14 cellular contexts compared by ENCODE assay signal in genomic region chr22:44096736-44097135, GRCh38.
DNase-seq lines count a peak whose midpoint lies in the region; ATAC-seq and TF ChIP-seq lines count a peak whose summit lies in the region.
"Had no signal": no experiment of that assay in that cellular context is flagged by ENCODE, and none has a peak within 500 bp of the region (broad histone marks: within the 10 kb centered on the region; RNA-seq: fewer than 3 reads in every experiment).

No MANE protein-coding gene starts in this region.

- H3K4me2 ChIP-seq in mesenchymal stem cell (ENCODE audit: low read length, poor library complexity, severe bottlenecking): no peak overlapping the region
- H3K4me2 ChIP-seq: BLaER1 treated with 17β-estradiol and CSF1 and Interleukin-3, amounts not matched to agents 10 nM and 100 nM had no signal

- no peaks in the 10 kb centered on the region for H3K9me3 ChIP-seq in heart left ventricle
- no peaks in the 10 kb centered on the region for H3K9me3 ChIP-seq in mesenchymal stem cell (ENCODE audit: control insufficient read depth, low read length)
- no peaks in the 10 kb centered on the region for H3K9me3 ChIP-seq in sigmoid colon
- H3K9me3 ChIP-seq: HAP-1 had no signal

- no peak for TF ChIP-seq EP300 in sigmoid colon (IDR thresholded peaks at IDR 0.05)

- H3K4me1 Mint-ChIP-seq in chondrocyte (ENCODE audit: low read depth): no peaks in the 10 kb centered on the region
- H3K4me1 Mint-ChIP-seq: B cell had no signal

- H3K27me3 ChIP-seq in heart left ventricle: no peaks in the 10 kb centered on the region
- H3K27me3 ChIP-seq in mesenchymal stem cell (ENCODE audit: control insufficient read depth in 1 of 2, insufficient read depth in 1 of 2, low read length in 2 of 2): no peaks in the 10 kb centered on the region
- no peaks in the 10 kb centered on the region for H3K27me3 ChIP-seq in sigmoid colon
- H3K27me3 ChIP-seq: BLaER1 treated with 17β-estradiol and CSF1 and Interleukin-3, amounts not matched to agents 10 nM and 100 nM had no signal

- TF ChIP-seq POLR2A in heart left ventricle (IDR thresholded peaks at IDR 0.05): no peak
- TF ChIP-seq POLR2A in sigmoid colon (IDR thresholded peaks at IDR 0.05): no peak

- no peak for TF ChIP-seq CTCF in heart left ventricle (IDR thresholded peaks at IDR 0.05)
- no peak for TF ChIP-seq CTCF in chondrocyte (IDR thresholded peaks at IDR 0.05)
- TF ChIP-seq CTCF in sigmoid colon (IDR thresholded peaks at IDR 0.05): no peak

- H3K18ac ChIP-seq in mesenchymal stem cell (ENCODE audit: low read depth in 1 of 2, low read length in 2 of 2): no peak overlapping the region

- WGBS in heart left ventricle, 4 donors: 89 to 98% (median 96%) methylated on average over 5 to 11 of the region's 11 CpGs
- 95% methylated on average over 11 of the region's 11 CpGs for WGBS in mesenchymal stem cell
- 78 to 85% methylated on average over 11 of the region's 11 CpGs for WGBS in sigmoid colon, 2 donors

- no peak overlapping the region for H3K27ac Mint-ChIP-seq in chondrocyte (ENCODE audit: unreplicated experiment)
- H3K27ac Mint-ChIP-seq: B cell; CD8-positive, alpha-beta T cell had no signal

- H3K36me3 Mint-ChIP-seq in chondrocyte (ENCODE audit: low read depth): peaks cover 8% of the 10 kb centered on the region
- H3K36me3 Mint-ChIP-seq: CD8-positive, alpha-beta T cell had no signal

- peaks cover 0 to 67% (median 48%) of the 10 kb centered on the region in 9 donors for H3K36me3 ChIP-seq in heart left ventricle
- H3K36me3 ChIP-seq in mesenchymal stem cell (ENCODE audit: control insufficient read depth in 1 of 2, insufficient read depth in 2 of 2, low read depth in 1 of 2, low read length in 2 of 2): peaks cover 3 to 28% of the 10 kb centered on the region in 2 experiments
- peaks cover 0 to 29% (median 7%) of the 10 kb centered on the region in 4 donors for H3K36me3 ChIP-seq in sigmoid colon

- intact Hi-C loops in heart left ventricle (cut with DNase I): no loop called here
- intact Hi-C loops in cardiac septum (cut with DNase I): no loop called here
- intact Hi-C loops in sigmoid colon (cut with DNase I): no loop called here

- H3K4ac ChIP-seq in mesenchymal stem cell (ENCODE audit: low read depth in 1 of 2, low read length in 2 of 2): no peak overlapping the region

- no peak overlapping the region for H4K91ac ChIP-seq in mesenchymal stem cell (ENCODE audit: low read length)

- H3K9me3 Mint-ChIP-seq in chondrocyte (ENCODE audit: low read depth): no peaks in the 10 kb centered on the region
- H3K9me3 Mint-ChIP-seq: CD8-positive, alpha-beta T cell had no signal

- no peak overlapping the region for H2BK15ac ChIP-seq in mesenchymal stem cell (ENCODE audit: low read depth, poor library complexity, severe bottlenecking)

- H2AFZ ChIP-seq in mesenchymal stem cell (ENCODE audit: low read depth, low read length): no peak overlapping the region
- H2AFZ ChIP-seq: GM23248 had no signal

- H2BK5ac ChIP-seq in mesenchymal stem cell (ENCODE audit: low read depth, low read length, poor library complexity, severe bottlenecking): no peak overlapping the region

- H2BK12ac ChIP-seq in mesenchymal stem cell (ENCODE audit: low read length in 2 of 2): no peak overlapping the region

- no peak overlapping the region for H2AK5ac ChIP-seq in mesenchymal stem cell (ENCODE audit: low read length, severe bottlenecking)

- no peak overlapping the region for H3K4me3 Mint-ChIP-seq in chondrocyte (ENCODE audit: unreplicated experiment)
- H3K4me3 Mint-ChIP-seq: B cell; CD8-positive, alpha-beta T cell had no signal

- H3K27me3 Mint-ChIP-seq in chondrocyte (ENCODE audit: low read depth): no peaks in the 10 kb centered on the region
- H3K27me3 Mint-ChIP-seq: B cell had no signal

- H3K9ac ChIP-seq in mesenchymal stem cell (ENCODE audit: low read length): no peak overlapping the region
- H3K9ac ChIP-seq: BLaER1 treated with 17β-estradiol and CSF1 and Interleukin-3, amounts not matched to agents 10 nM and 100 nM; GM23248 had no signal

- H2BK120ac ChIP-seq in mesenchymal stem cell (ENCODE audit: low read depth, low read length): no peak overlapping the region

- DNase-seq in heart left ventricle (peak in 3 of 5 donors; percentile 10 to 28 (median 15)), cardiac septum (ENCODE audit: low spot score) (no peak), chondrocyte (ENCODE audit: low spot score) (peak; percentile 74), mesenchymal stem cell (no peak), sigmoid colon (peak; percentile 50), NCI-H526 treated with DMSO at 0.1 percent for 48 hours (lab: John Stamatoyannopoulos, UW) (no peak)
- DNase-seq in NK-92 treated with Interleukin-12 subunit alpha and Interleukin-12 subunit beta, amount 100 ng/mL, for 24 hours (lab: John Stamatoyannopoulos, UW): no peak
- DNase-seq: CD8-positive, alpha-beta T cell; GM23248 had no signal

- no peak overlapping the region for H3K14ac ChIP-seq in mesenchymal stem cell (ENCODE audit: low read length in 2 of 2)

- ATAC-seq in heart left ventricle: no peak
- ATAC-seq in HG02852 (IDR thresholded peaks at IDR 0.05; ENCODE audit: unreplicated experiment): no peak
- ATAC-seq: CD8-positive, alpha-beta T cell had no signal

- no peaks in the 10 kb centered on the region for H3K79me1 ChIP-seq in mesenchymal stem cell (replicated peaks; ENCODE audit: low read length, poor library complexity, severe bottlenecking)

- H3K4me3 ChIP-seq in heart left ventricle (no peak overlapping the region), mesenchymal stem cell (ENCODE audit: insufficient read depth in 1 of 2, low read depth in 1 of 2, low read length in 2 of 2) (no peak overlapping the region), sigmoid colon (no peak overlapping the region)
- H3K4me3 ChIP-seq: BLaER1 treated with 17β-estradiol and CSF1 and Interleukin-3, amounts not matched to agents 10 nM and 100 nM; GM23248; HAP-1 had no signal

- H3K4me1 ChIP-seq in heart left ventricle: no peaks in the 10 kb centered on the region
- no peaks in the 10 kb centered on the region for H3K4me1 ChIP-seq in mesenchymal stem cell (ENCODE audit: control insufficient read depth, insufficient read depth, low read depth, low read length)
- peaks cover 0 to 1% (median 0%) of the 10 kb centered on the region in 4 donors for H3K4me1 ChIP-seq in sigmoid colon
- H3K4me1 ChIP-seq: BLaER1 treated with 17β-estradiol and CSF1 and Interleukin-3, amounts not matched to agents 10 nM and 100 nM; HAP-1 had no signal

- peak overlapping the region; percentile 35 for H4K8ac ChIP-seq in mesenchymal stem cell (ENCODE audit: low read length)

- H3K23ac ChIP-seq in mesenchymal stem cell (ENCODE audit: low read length in 2 of 2): no peak overlapping the region

- H3K27ac ChIP-seq in heart left ventricle: no peak overlapping the region
- H3K27ac ChIP-seq in mesenchymal stem cell (ENCODE audit: low read length, poor library complexity, severe bottlenecking): no peak overlapping the region
- H3K27ac ChIP-seq in sigmoid colon: no peak overlapping the region
- H3K27ac ChIP-seq: BLaER1 treated with 17β-estradiol and CSF1 and Interleukin-3, amounts not matched to agents 10 nM and 100 nM; GM23248; HL-60 had no signal

Comparison
In these comparisons a context has a peak if more than half of its experiments do, and no peak if none do; other contexts are left out.
1. DNase-seq: peak in heart left ventricle (3 of 5), chondrocyte (single experiment) and sigmoid colon (single experiment); none in cardiac septum (single experiment), mesenchymal stem cell (single experiment), NK-92 treated with Interleukin-12 subunit alpha and Interleukin-12 subunit beta, amount 100 ng/mL, for 24 hours (single experiment) and NCI-H526 treated with DMSO at 0.1 percent for 48 hours (single experiment).